ENCODE assay signal across 8 cellular contexts in the genomic region with DNA sequence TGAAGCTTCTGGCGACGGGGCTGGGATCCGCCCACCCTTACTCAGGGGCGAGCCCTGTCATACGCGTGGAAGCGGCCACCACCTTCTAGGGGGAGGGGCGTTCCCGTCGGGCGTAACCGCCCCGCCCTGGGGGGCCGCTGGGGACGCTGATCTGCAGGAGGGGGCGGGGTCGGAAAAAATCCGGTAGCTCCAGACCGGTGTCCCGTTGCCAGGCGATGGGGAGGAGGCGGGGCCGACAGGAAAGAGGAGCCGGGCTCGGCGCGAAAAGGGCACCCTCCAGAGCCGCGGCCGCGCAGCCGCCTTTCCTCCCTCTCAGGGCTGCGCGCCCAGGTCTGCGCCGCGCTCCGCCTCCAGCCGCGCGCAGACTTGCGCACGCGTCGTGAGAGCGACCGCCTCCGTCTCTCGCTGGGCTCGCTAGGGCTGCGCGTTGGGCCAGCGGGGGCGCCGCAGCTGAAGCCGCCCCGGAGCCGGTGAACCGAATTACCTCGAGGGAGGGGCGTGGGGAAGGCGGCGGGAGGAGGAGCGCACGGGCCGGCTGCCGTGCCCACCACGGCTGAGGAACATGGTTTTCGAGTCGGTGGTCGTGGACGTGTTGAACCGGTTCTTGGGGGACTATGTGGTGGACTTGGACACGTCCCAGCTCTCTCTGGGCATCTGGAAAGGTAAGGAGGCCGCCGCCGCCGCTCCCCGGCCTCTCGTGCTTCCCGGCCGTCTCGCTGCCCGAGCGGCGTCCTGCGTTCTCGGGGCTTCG. TPM values are rescaled to one million over a fixed set of nuclear protein-coding genes. Genes with fewer than 3 reads are reported as not detected.
DNase-seq lines count a peak whose midpoint lies in the region; ATAC-seq and TF ChIP-seq lines count a peak whose summit lies in the region.

A gene (plus strand): TSS at position 392 of the 751 bp plus-strand sequence. CDS start 171 bp downstream, at position 563.

- ATAC-seq in GM23338 = peak; percentile 88
- ATAC-seq in natural killer cell treated with Interleukin-12 subunit alpha and Interleukin-12 subunit beta and Interleukin-15 and Interleukin-18, amount 100 ng/mL, for 72 hours = peak; percentile 94

- H3K4me1 Mint-ChIP-seq in GM23338 = peaks cover 21% of the 10 kb centered on the region
- H3K4me1 Mint-ChIP-seq in natural killer cell treated with Interleukin-12 subunit alpha and Interleukin-12 subunit beta and Interleukin-15 and Interleukin-18, amount 100 ng/mL, for 72 hours (ENCODE audit: low read depth in 2 of 2) = peaks cover 19 to 20% of the 10 kb centered on the region in 2 donors
- peaks cover 31% of the 10 kb centered on the region for H3K4me1 Mint-ChIP-seq in stimulated activated naive CD8-positive, alpha-beta T cell treated with anti-CD3 and anti-CD28 coated beads, Interleukin-15, Interleukin-2, amounts not matched to agents 100 ng/mL and 50 ng/mL, for 24 hours (ENCODE audit: low read depth)

- peaks cover 31% of the 10 kb centered on the region for H3K4me1 ChIP-seq in GM23338 (ENCODE audit: insufficient read depth)

- peak within 1 kb of the TSS; percentile 95 for H3K4me2 ChIP-seq in GM23338

- H3K27ac Mint-ChIP-seq in GM23338 = peak within 1 kb of the TSS; percentile 74; the same call in 1 of the 2 replicates
- H3K27ac Mint-ChIP-seq in natural killer cell treated with Interleukin-12 subunit alpha and Interleukin-12 subunit beta and Interleukin-15 and Interleukin-18, amount 100 ng/mL, for 72 hours = peak within 1 kb of the TSS; percentile 86 to 90
- H3K27ac Mint-ChIP-seq in stimulated activated naive CD8-positive, alpha-beta T cell treated with anti-CD3 and anti-CD28 coated beads, Interleukin-15, Interleukin-2, amounts not matched to agents 100 ng/mL and 50 ng/mL, for 24 hours = peak within 1 kb of the TSS; percentile 85

- H3K36me3 ChIP-seq in GM23338 (ENCODE audit: insufficient read depth) = no peaks in the 10 kb centered on the region

- H3K79me2 ChIP-seq in GM23338 (replicated peaks; ENCODE audit: insufficient read depth) = peaks cover 45% of the 10 kb centered on the region

- peaks cover 20% of the 10 kb centered on the region for H4K20me1 ChIP-seq in GM23338 (replicated peaks; ENCODE audit: insufficient read depth)

- TF ChIP-seq CTCF in GM23338 (conservative IDR thresholded peaks at IDR 0.05; ENCODE audit: low read depth in 2 of 2) = 0 out of 4 replicates have a peak, but pooled peaks of 1 of the 2 experiments have one; percentile 7

- H2AFZ ChIP-seq in GM23338 = peak within 1 kb of the TSS; percentile 95

- no peaks in the 10 kb centered on the region; the same call in 2 of the 3 replicates for H3K36me3 Mint-ChIP-seq in GM23338 (ENCODE audit: low read depth)
- no peaks in the 10 kb centered on the region for H3K36me3 Mint-ChIP-seq in natural killer cell treated with Interleukin-12 subunit alpha and Interleukin-12 subunit beta and Interleukin-15 and Interleukin-18, amount 100 ng/mL, for 72 hours
- H3K36me3 Mint-ChIP-seq in stimulated activated naive CD8-positive, alpha-beta T cell treated with anti-CD3 and anti-CD28 coated beads, Interleukin-15, Interleukin-2, amounts not matched to agents 100 ng/mL and 50 ng/mL, for 24 hours (ENCODE audit: low read depth) = peaks cover 4% of the 10 kb centered on the region

- peaks cover 3% of the 10 kb centered on the region; the same call in 1 of the 2 replicates for H3F3A ChIP-seq in GM23338 (replicated peaks; ENCODE audit: low read depth)

- peaks cover 2% of the 10 kb centered on the region for H3K27me3 Mint-ChIP-seq in GM23338 (ENCODE audit: insufficient read depth, low read depth, poor library complexity)
- H3K27me3 Mint-ChIP-seq in natural killer cell treated with Interleukin-12 subunit alpha and Interleukin-12 subunit beta and Interleukin-15 and Interleukin-18, amount 100 ng/mL, for 72 hours = no peaks in the 10 kb centered on the region
- H3K27me3 Mint-ChIP-seq in stimulated activated naive CD8-positive, alpha-beta T cell treated with anti-CD3 and anti-CD28 coated beads, Interleukin-15, Interleukin-2, amounts not matched to agents 100 ng/mL and 50 ng/mL, for 24 hours = no peaks in the 10 kb centered on the region

- H3K4me3 ChIP-seq in GM23338 = peak within 1 kb of the TSS; percentile 88

- H3K4me3 Mint-ChIP-seq in GM23338 = peak within 1 kb of the TSS; percentile 95
- peak within 1 kb of the TSS; percentile 98 for H3K4me3 Mint-ChIP-seq in natural killer cell treated with Interleukin-12 subunit alpha and Interleukin-12 subunit beta and Interleukin-15 and Interleukin-18, amount 100 ng/mL, for 72 hours
- H3K4me3 Mint-ChIP-seq in stimulated activated naive CD8-positive, alpha-beta T cell treated with anti-CD3 and anti-CD28 coated beads, Interleukin-15, Interleukin-2, amounts not matched to agents 100 ng/mL and 50 ng/mL, for 24 hours = peak within 1 kb of the TSS; percentile 96

- H3K27ac ChIP-seq in GM23338 (ENCODE audit: low read depth) = peak within 1 kb of the TSS; percentile 65

- DNase-seq in EL = peak; percentile 98
- peak; percentile 99 for DNase-seq in GM23338 (ENCODE audit: low spot score)
- DNase-seq in LHCN-M2 (ENCODE audit: low read depth) = peak; percentile 89
- peak; percentile 89 for DNase-seq in RPMI7951 (ENCODE audit: low read depth)
- DNase-seq in activated T-helper 1 cell treated with anti-CD3 and anti-CD28 coated beads, Interleukin-2, amount 50 U/mL, for 16 hours (ENCODE audit: low read depth in 1 of 2, low spot score in 1 of 2) = peak; percentile 80 to 85
- peak; percentile 81 for DNase-seq in fibroblast of peridontal ligament (ENCODE audit: extremely low read depth)
- DNase-seq in natural killer cell treated with Interleukin-12 subunit alpha and Interleukin-12 subunit beta and Interleukin-15 and Interleukin-18, amount 100 ng/mL, for 72 hours (ENCODE audit: low spot score) = peak; percentile 94

- no peaks in the 10 kb centered on the region for H3K9me3 Mint-ChIP-seq in GM23338
- no peaks in the 10 kb centered on the region for H3K9me3 Mint-ChIP-seq in natural killer cell treated with Interleukin-12 subunit alpha and Interleukin-12 subunit beta and Interleukin-15 and Interleukin-18, amount 100 ng/mL, for 72 hours
- no peaks in the 10 kb centered on the region for H3K9me3 Mint-ChIP-seq in stimulated activated naive CD8-positive, alpha-beta T cell treated with anti-CD3 and anti-CD28 coated beads, Interleukin-15, Interleukin-2, amounts not matched to agents 100 ng/mL and 50 ng/mL, for 24 hours

- H3K9me2 ChIP-seq in GM23338 (ENCODE audit: insufficient read depth) = no peaks in the 10 kb centered on the region

- no peaks in the 10 kb centered on the region for H3K27me3 ChIP-seq in GM23338 (ENCODE audit: insufficient read depth)

TF ChIP-seq in GM23338, 12 proteins besides CTCF, POLR2A, EP300 and RAD21 (continues in another document):
- TF ChIP-seq, protein P1, sequence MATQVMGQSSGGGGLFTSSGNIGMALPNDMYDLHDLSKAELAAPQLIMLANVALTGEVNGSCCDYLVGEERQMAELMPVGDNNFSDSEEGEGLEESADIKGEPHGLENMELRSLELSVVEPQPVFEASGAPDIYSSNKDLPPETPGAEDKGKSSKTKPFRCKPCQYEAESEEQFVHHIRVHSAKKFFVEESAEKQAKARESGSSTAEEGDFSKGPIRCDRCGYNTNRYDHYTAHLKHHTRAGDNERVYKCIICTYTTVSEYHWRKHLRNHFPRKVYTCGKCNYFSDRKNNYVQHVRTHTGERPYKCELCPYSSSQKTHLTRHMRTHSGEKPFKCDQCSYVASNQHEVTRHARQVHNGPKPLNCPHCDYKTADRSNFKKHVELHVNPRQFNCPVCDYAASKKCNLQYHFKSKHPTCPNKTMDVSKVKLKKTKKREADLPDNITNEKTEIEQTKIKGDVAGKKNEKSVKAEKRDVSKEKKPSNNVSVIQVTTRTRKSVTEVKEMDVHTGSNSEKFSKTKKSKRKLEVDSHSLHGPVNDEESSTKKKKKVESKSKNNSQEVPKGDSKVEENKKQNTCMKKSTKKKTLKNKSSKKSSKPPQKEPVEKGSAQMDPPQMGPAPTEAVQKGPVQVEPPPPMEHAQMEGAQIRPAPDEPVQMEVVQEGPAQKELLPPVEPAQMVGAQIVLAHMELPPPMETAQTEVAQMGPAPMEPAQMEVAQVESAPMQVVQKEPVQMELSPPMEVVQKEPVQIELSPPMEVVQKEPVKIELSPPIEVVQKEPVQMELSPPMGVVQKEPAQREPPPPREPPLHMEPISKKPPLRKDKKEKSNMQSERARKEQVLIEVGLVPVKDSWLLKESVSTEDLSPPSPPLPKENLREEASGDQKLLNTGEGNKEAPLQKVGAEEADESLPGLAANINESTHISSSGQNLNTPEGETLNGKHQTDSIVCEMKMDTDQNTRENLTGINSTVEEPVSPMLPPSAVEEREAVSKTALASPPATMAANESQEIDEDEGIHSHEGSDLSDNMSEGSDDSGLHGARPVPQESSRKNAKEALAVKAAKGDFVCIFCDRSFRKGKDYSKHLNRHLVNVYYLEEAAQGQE (IDR thresholded peaks at IDR 0.05; ENCODE audit: unreplicated experiment) = no peak
- TF ChIP-seq NANOG (IDR thresholded peaks at IDR 0.05; ENCODE audit: borderline replicate concordance) = no peak
- no peak for TF ChIP-seq ZNF331 (CRISPR knock-in tag; IDR thresholded peaks at IDR 0.05; ENCODE audit: low read depth)
- TF ChIP-seq EZH2phosphoT487 (IDR thresholded peaks at IDR 0.05; ENCODE audit: unreplicated experiment) = no peak
- peak; percentile 57 for TF ChIP-seq CREB1 (CRISPR knock-in tag; IDR thresholded peaks at IDR 0.05; ENCODE audit: low read depth)
- peak; percentile 84 for TF ChIP-seq POLR2AphosphoS5 (IDR thresholded peaks at IDR 0.05; ENCODE audit: low read depth)

RNA-seq across cellular contexts. Expression of the gene that starts here (rescaled TPM):
- 55.8 and 68.1 TPM in 2 replicates for total RNA-seq in GM23338 (2014; rRNA removed; shearing (Covaris generic))
- polyA plus RNA-seq in GM23338 (2016; fragmentation: Nextera tagmentation; extraction: Ambion mirVana) = 38.5 and 45.9 TPM in 2 replicates
- total RNA-seq in LHCN-M2 (2014; rRNA removed) = 5.1 and 8.8 TPM in 2 replicates
- 1.9 TPM for polyA plus RNA-seq in LHCN-M2 (2012)
- total RNA-seq in RPMI7951 (2014; rRNA removed; shearing (Covaris generic)) = 8.3 and 13.1 TPM in 2 replicates
- total RNA-seq in natural killer cell treated with Interleukin-12 subunit alpha and Interleukin-12 subunit beta and Interleukin-15 and Interleukin-18, amount 100 ng/mL, for 72 hours = 10 to 100 TPM; 34.2 to 60.9 TPM

Comparison
In these comparisons a context has a peak if more than half of its experiments do, and no peak if none do; other contexts are left out.
1. Peak in every context shown above with its lines: DNase-seq, ATAC-seq, H3K4me3 ChIP-seq and H3K27ac ChIP-seq.